2 cellular contexts compared by ENCODE assay signal in the genomic region with DNA sequence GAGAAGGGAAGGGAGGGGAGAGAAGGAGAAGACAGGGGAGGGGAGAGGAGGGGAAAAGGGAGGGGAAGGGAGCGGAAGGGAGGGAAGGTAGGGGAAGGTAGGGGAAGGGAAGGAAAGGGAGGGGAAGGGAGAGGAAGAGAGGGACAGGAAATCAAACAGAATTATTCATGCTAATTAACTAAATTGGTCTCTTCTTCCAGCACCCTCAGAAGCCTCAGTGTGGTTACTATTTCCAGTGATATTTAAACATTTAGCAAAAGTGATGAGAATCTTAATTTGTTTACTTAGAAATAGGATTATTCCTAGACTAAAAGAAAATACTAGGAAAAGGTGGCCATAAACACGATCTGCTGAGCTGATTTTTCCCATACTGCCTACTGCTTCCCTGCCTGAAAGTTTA.
TF ChIP-seq lines count a peak whose summit lies in the region.

No MANE protein-coding gene starts in this region.

TF ChIP-seq in HepG2, 621 proteins besides CTCF, POLR2A, EP300 and RAD21:
- TF ChIP-seq HNRNPK (IDR thresholded peaks at IDR 0.05; ENCODE audit: low read depth, low read length, poor library complexity, severe bottlenecking): peak; percentile 96
- no peak for TF ChIP-seq FOXK1 (CRISPR knock-in tag; IDR thresholded peaks at IDR 0.05; ENCODE audit: borderline replicate concordance, low read depth)

TF ChIP-seq in K562, 482 proteins besides CTCF, POLR2A, EP300 and RAD21:
- TF ChIP-seq, protein P1, sequence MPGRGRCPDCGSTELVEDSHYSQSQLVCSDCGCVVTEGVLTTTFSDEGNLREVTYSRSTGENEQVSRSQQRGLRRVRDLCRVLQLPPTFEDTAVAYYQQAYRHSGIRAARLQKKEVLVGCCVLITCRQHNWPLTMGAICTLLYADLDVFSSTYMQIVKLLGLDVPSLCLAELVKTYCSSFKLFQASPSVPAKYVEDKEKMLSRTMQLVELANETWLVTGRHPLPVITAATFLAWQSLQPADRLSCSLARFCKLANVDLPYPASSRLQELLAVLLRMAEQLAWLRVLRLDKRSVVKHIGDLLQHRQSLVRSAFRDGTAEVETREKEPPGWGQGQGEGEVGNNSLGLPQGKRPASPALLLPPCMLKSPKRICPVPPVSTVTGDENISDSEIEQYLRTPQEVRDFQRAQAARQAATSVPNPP (IDR thresholded peaks at IDR 0.05; ENCODE audit: borderline replicate concordance, insufficient read depth, insufficient read length): no peak
- TF ChIP-seq POLR2B (IDR thresholded peaks at IDR 0.05; ENCODE audit: low read depth, partially characterized antibody): no peak
- TF ChIP-seq, protein P2, sequence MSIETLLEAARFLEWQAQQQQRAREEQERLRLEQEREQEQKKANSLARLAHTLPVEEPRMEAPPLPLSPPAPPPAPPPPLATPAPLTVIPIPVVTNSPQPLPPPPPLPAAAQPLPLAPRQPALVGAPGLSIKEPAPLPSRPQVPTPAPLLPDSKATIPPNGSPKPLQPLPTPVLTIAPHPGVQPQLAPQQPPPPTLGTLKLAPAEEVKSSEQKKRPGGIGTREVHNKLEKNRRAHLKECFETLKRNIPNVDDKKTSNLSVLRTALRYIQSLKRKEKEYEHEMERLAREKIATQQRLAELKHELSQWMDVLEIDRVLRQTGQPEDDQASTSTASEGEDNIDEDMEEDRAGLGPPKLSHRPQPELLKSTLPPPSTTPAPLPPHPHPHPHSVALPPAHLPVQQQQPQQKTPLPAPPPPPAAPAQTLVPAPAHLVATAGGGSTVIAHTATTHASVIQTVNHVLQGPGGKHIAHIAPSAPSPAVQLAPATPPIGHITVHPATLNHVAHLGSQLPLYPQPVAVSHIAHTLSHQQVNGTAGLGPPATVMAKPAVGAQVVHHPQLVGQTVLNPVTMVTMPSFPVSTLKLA (conservative IDR thresholded peaks at IDR 0.05): no peak
- TF ChIP-seq, protein P3, sequence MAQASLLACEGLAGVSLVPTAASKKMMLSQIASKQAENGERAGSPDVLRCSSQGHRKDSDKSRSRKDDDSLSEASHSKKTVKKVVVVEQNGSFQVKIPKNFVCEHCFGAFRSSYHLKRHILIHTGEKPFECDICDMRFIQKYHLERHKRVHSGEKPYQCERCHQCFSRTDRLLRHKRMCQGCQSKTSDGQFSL (CRISPR knock-in tag; IDR thresholded peaks at IDR 0.05): no peak
- TF ChIP-seq, protein P3 (tag; IDR thresholded peaks at IDR 0.05): no peak
- no peak for TF ChIP-seq SP1 (CRISPR knock-in tag; IDR thresholded peaks at IDR 0.05)
- TF ChIP-seq, protein P4, sequence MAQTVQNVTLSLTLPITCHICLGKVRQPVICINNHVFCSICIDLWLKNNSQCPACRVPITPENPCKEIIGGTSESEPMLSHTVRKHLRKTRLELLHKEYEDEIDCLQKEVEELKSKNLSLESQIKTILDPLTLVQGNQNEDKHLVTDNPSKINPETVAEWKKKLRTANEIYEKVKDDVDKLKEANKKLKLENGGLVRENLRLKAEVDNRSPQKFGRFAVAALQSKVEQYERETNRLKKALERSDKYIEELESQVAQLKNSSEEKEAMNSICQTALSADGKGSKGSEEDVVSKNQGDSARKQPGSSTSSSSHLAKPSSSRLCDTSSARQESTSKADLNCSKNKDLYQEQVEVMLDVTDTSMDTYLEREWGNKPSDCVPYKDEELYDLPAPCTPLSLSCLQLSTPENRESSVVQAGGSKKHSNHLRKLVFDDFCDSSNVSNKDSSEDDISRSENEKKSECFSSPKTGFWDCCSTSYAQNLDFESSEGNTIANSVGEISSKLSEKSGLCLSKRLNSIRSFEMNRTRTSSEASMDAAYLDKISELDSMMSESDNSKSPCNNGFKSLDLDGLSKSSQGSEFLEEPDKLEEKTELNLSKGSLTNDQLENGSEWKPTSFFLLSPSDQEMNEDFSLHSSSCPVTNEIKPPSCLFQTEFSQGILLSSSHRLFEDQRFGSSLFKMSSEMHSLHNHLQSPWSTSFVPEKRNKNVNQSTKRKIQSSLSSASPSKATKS (CRISPR knock-in tag; IDR thresholded peaks at IDR 0.05): no peak
- TF ChIP-seq MEIS2 (IDR thresholded peaks at IDR 0.05; ENCODE audit: partially characterized antibody): no peak
- no peak for TF ChIP-seq SAP30 (IDR thresholded peaks at IDR 0.05; ENCODE audit: borderline replicate concordance, insufficient read depth, low read depth, low read length, poor library complexity, severe bottlenecking)
- peak; percentile 58 for TF ChIP-seq PCBP2 (IDR thresholded peaks at IDR 0.05; ENCODE audit: low read depth, low read length, poor library complexity, severe bottlenecking)
- no peak for TF ChIP-seq ZNF354B (CRISPR knock-in tag; IDR thresholded peaks at IDR 0.05)
- no peak for TF ChIP-seq SAFB2 (IDR thresholded peaks at IDR 0.05; ENCODE audit: borderline replicate concordance, low read depth, low read length, severe bottlenecking)
- TF ChIP-seq HNRNPK (IDR thresholded peaks at IDR 0.05; ENCODE audit: low read depth, low read length, poor library complexity, severe bottlenecking): peak; percentile 69
- no peak for TF ChIP-seq NCOR1 (IDR thresholded peaks at IDR 0.05)
